In genomic region chr18:39271654-39272053, GRCh38 we compare ENCODE assay signal across 6 cellular contexts.
"Had no signal": no experiment of that assay in that cellular context is flagged by ENCODE, and none has a peak within 500 bp of the region (broad histone marks: within the 10 kb centered on the region; RNA-seq: fewer than 3 reads in every experiment).

No MANE protein-coding gene starts in this region.

- DNase-seq: GOT3, H7, HCEC 1CT, IMR-90, KG1 had no signal

- H3K4me3 ChIP-seq: K562 had no signal

- ATAC-seq: K562 had no signal
